In genomic region chr17:64129765-64130558, GRCh38 we compare ENCODE assay signal across 1 cellular context.
TF ChIP-seq lines count a peak whose summit lies in the region.

Gene ERN1, minus strand, starts transcription at chr17:64130144. Its CDS starts 115 bp downstream, at chr17:64130029.

TF ChIP-seq in A549, 52 proteins besides CTCF, POLR2A, EP300 and RAD21 (continued from another document):
- TF ChIP-seq HMGXB4 (CRISPR knock-in tag; IDR thresholded peaks at IDR 0.05; ENCODE audit: borderline replicate concordance) (no peak), SMC3 (IDR thresholded peaks at IDR 0.05) (peak; percentile 33; the same call in 1 of the 3 replicates), TFCP2L1 (CRISPR knock-in tag; IDR thresholded peaks at IDR 0.05) (no peak), NR3C1 (IDR thresholded peaks at IDR 0.05) (no peak), NFE2L2 (conservative IDR thresholded peaks at IDR 0.05; ENCODE audit: low read length) (no peak), NPAS2 (CRISPR knock-in tag; IDR thresholded peaks at IDR 0.05; ENCODE audit: borderline replicate concordance) (no peak), FOSB (CRISPR knock-in tag; IDR thresholded peaks at IDR 0.05) (no peak), KDM1A (IDR thresholded peaks at IDR 0.05; ENCODE audit: low read depth) (no peak), BCL3 (IDR thresholded peaks at IDR 0.05) (peak; percentile 98), HEYL (CRISPR knock-in tag; IDR thresholded peaks at IDR 0.05) (no peak), USF2 (IDR thresholded peaks at IDR 0.05) (no peak), PBX3 (IDR thresholded peaks at IDR 0.05) (0 out of 2 replicates have a peak, but pooled peaks have one; percentile 34), ZC3H11A (IDR thresholded peaks at IDR 0.05) (no peak), EHMT2 (IDR thresholded peaks at IDR 0.05; ENCODE audit: low read depth) (no peak), ZFP36 (IDR thresholded peaks at IDR 0.05; ENCODE audit: borderline replicate concordance, partially characterized antibody) (no peak), CEBPB (IDR thresholded peaks at IDR 0.05) (no peak), HOXA7 (CRISPR knock-in tag; IDR thresholded peaks at IDR 0.05) (no peak), HOXB13 (CRISPR knock-in tag; IDR thresholded peaks at IDR 0.05; ENCODE audit: low read depth) (no peak), MAFK (IDR thresholded peaks at IDR 0.05; ENCODE audit: partially characterized antibody) (no peak), RFX5 (IDR thresholded peaks at IDR 0.05) (no peak), HES2 (IDR thresholded peaks at IDR 0.05) (no peak), RCOR1 (IDR thresholded peaks at IDR 0.05; ENCODE audit: low read depth, low read length) (no peak), CBX8 (IDR thresholded peaks at IDR 0.05) (no peak), HDAC2 (IDR thresholded peaks at IDR 0.05) (no peak), E2F6 (IDR thresholded peaks at IDR 0.05; ENCODE audit: borderline replicate concordance, low read depth) (peak; percentile 95; the same call in 1 of the 2 replicates), ESRRA (IDR thresholded peaks at IDR 0.05; ENCODE audit: borderline replicate concordance, low read length) (no peak), ZNF302 (CRISPR knock-in tag; IDR thresholded peaks at IDR 0.05) (no peak), SREBF2 (IDR thresholded peaks at IDR 0.05) (no peak), PHF8 (IDR thresholded peaks at IDR 0.05; ENCODE audit: borderline replicate concordance, low read depth) (peak; percentile 83), POLR2AphosphoS2 (conservative IDR thresholded peaks at IDR 0.05; ENCODE audit: low read length) (no peak)
